ENCODE assay signal across 25 cellular contexts in the genomic region with DNA sequence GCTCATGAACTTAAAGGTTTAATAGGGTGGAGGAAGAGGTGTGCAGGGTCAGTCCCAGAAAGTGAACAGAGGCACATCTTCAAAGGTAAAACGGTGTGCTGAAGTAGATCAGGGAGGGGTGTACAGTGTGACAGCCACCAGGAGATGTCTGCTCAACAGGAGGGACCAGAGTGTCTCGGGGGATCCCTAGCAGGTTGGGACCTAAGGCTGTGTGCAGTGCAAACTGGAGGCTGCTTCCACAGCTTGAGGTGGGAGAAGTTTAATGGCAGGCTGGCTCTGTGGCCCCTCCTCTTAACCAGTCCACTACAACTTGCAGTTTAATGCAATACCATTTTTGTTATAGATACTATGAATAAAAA. TPM values are rescaled to one million over a fixed set of nuclear protein-coding genes. Genes with fewer than 3 reads are reported as not detected.
"Had no signal": no experiment of that assay in that cellular context is flagged by ENCODE, and none has a peak within 500 bp of the region (broad histone marks: within the 10 kb centered on the region; RNA-seq: fewer than 3 reads in every experiment).

No MANE protein-coding gene starts in this region.

- H3K4me2 ChIP-seq: hepatocyte had no signal

- H3K36me3 ChIP-seq: gastrocnemius medialis, pancreas, right atrium auricular region, spleen, upper lobe of right lung had no signal

- H3K4me3 Mint-ChIP-seq: activated CD4-positive, alpha-beta T cell treated with anti-CD3 and anti-CD28 coated beads, Interleukin-2, amount 10 ng/mL, durations not matched to agents 24 days and 14 days; activated CD8-positive, alpha-beta T cell treated with anti-CD3 and anti-CD28 coated beads for 36 hours; activated naive CD4-positive, alpha-beta T cell treated with anti-CD3 and anti-CD28 coated beads, Interleukin-2, amount 50 U/mL, for 24 hours; activated naive CD8-positive, alpha-beta T cell treated with anti-CD3 and anti-CD28 coated beads, Interleukin-2, amount 50 U/mL, for 24 hours; activated T-cell treated with anti-CD3 and anti-CD28 coated beads, Interleukin-2, amount 50 U/mL, for 4 hours; activated T-helper 17 cell treated with anti-CD3 and anti-CD28 coated beads, Interleukin-2, amount 50 U/mL, for 72 hours; mesothelial cell of epicardium; naive B cell; T-helper 17 cell had no signal

- H3K4me1 Mint-ChIP-seq: activated CD4-positive, alpha-beta T cell treated with anti-CD3 and anti-CD28 coated beads, Interleukin-2, amount 10 ng/mL, durations not matched to agents 24 days and 14 days; activated naive CD4-positive, alpha-beta T cell treated with anti-CD3 and anti-CD28 coated beads, Interleukin-2, amount 50 U/mL, for 24 hours; activated naive CD8-positive, alpha-beta T cell treated with anti-CD3 and anti-CD28 coated beads, Interleukin-2, amount 50 U/mL, for 24 hours; activated T-helper 17 cell treated with anti-CD3 and anti-CD28 coated beads, Interleukin-2, amount 50 U/mL, for 72 hours; naive B cell; T-helper 17 cell had no signal

- H3K4me1 ChIP-seq: pancreas, spleen had no signal

- H3K79me2 ChIP-seq: hepatocyte had no signal

- H3K27ac ChIP-seq: dorsolateral prefrontal cortex, gastrocnemius medialis, hepatocyte, pancreas, right atrium auricular region, spleen, upper lobe of right lung had no signal

- H3K27me3 Mint-ChIP-seq: naive B cell had no signal

- H3K9me3 Mint-ChIP-seq: activated CD4-positive, alpha-beta T cell treated with anti-CD3 and anti-CD28 coated beads, Interleukin-2, amount 10 ng/mL, durations not matched to agents 24 days and 14 days; activated CD8-positive, alpha-beta T cell treated with anti-CD3 and anti-CD28 coated beads for 36 hours; activated naive CD4-positive, alpha-beta T cell treated with anti-CD3 and anti-CD28 coated beads, Interleukin-2, amount 50 U/mL, for 24 hours; activated naive CD8-positive, alpha-beta T cell treated with anti-CD3 and anti-CD28 coated beads, Interleukin-2, amount 50 U/mL, for 24 hours; activated T-cell treated with anti-CD3 and anti-CD28 coated beads, Interleukin-2, amount 50 U/mL, for 4 hours; activated T-helper 17 cell treated with anti-CD3 and anti-CD28 coated beads, Interleukin-2, amount 50 U/mL, for 72 hours; mesothelial cell of epicardium had no signal

- H2AFZ ChIP-seq: hepatocyte had no signal

- DNase-seq: activated CD4-positive, alpha-beta T cell treated with anti-CD3 and anti-CD28 coated beads, Interleukin-2, amount 10 ng/mL, durations not matched to agents 24 days and 14 days; activated CD4-positive, CD25-positive, alpha-beta regulatory T cell treated with anti-CD3 and anti-CD28 coated beads, Interleukin-2, amount 50 U/mL, for 72 hours; activated CD8-positive, alpha-beta T cell treated with anti-CD3 and anti-CD28 coated beads for 36 hours; activated gamma-delta T cell treated with Interleukin-2 at 50 U/mL for 16 hours; activated naive CD8-positive, alpha-beta T cell treated with anti-CD3 and anti-CD28 coated beads, Interleukin-2, amount 50 U/mL, for 24 hours; activated T-cell treated with anti-CD3 and anti-CD28 coated beads, Interleukin-2, amount 50 U/mL, for 4 hours; amygdala; dorsolateral prefrontal cortex; effector memory CD4-positive, alpha-beta T cell; gastrocnemius medialis; glutamatergic neuron; left cardiac atrium; naive B cell; pancreas; spleen; stimulated activated naive CD4-positive, alpha-beta T cell treated with Interleukin-2 at 50 U/mL for 16 hours; T-helper 17 cell; T1000; upper lobe of right lung had no signal

- H3K9me3 ChIP-seq: gastrocnemius medialis, pancreas, right atrium auricular region, spleen, upper lobe of right lung had no signal

- H3K4me3 ChIP-seq: coronary artery, dorsolateral prefrontal cortex, gastrocnemius medialis, hepatocyte, pancreas, right atrium auricular region, spleen, upper lobe of right lung had no signal

- H3K27me3 ChIP-seq: gastrocnemius medialis, hepatocyte, pancreas, upper lobe of right lung had no signal

- H3K27ac Mint-ChIP-seq: activated CD4-positive, alpha-beta T cell treated with anti-CD3 and anti-CD28 coated beads, Interleukin-2, amount 10 ng/mL, durations not matched to agents 24 days and 14 days; activated CD8-positive, alpha-beta T cell treated with anti-CD3 and anti-CD28 coated beads for 36 hours; activated naive CD4-positive, alpha-beta T cell treated with anti-CD3 and anti-CD28 coated beads, Interleukin-2, amount 50 U/mL, for 24 hours; activated naive CD8-positive, alpha-beta T cell treated with anti-CD3 and anti-CD28 coated beads, Interleukin-2, amount 50 U/mL, for 24 hours; activated T-helper 17 cell treated with anti-CD3 and anti-CD28 coated beads, Interleukin-2, amount 50 U/mL, for 72 hours; naive B cell; T-helper 17 cell had no signal

- ATAC-seq: activated CD8-positive, alpha-beta T cell treated with anti-CD3 and anti-CD28 coated beads for 36 hours; activated naive CD8-positive, alpha-beta T cell treated with anti-CD3 and anti-CD28 coated beads, Interleukin-2, amount 50 U/mL, for 24 hours; activated T-cell treated with anti-CD3 and anti-CD28 coated beads, Interleukin-2, amount 50 U/mL, for 4 hours; activated T-helper 17 cell treated with anti-CD3 and anti-CD28 coated beads, Interleukin-2, amount 50 U/mL, for 72 hours; gastrocnemius medialis; pancreas; T-helper 17 cell; upper lobe of right lung had no signal

- H3K36me3 Mint-ChIP-seq: activated naive CD4-positive, alpha-beta T cell treated with anti-CD3 and anti-CD28 coated beads, Interleukin-2, amount 50 U/mL, for 24 hours; naive B cell had no signal

RNA-seq across cellular contexts. Expression of a gene that starts 33.2 kb away (rescaled TPM):
- total RNA-seq: activated CD4-positive, alpha-beta T cell treated with anti-CD3 and anti-CD28 coated beads, Interleukin-2, amount 10 ng/mL, durations not matched to agents 24 days and 14 days; activated CD8-positive, alpha-beta T cell treated with anti-CD3 and anti-CD28 coated beads for 36 hours; T-helper 17 cell had no signal
